ENCODE assay signal across 13 cellular contexts in the genomic region with DNA sequence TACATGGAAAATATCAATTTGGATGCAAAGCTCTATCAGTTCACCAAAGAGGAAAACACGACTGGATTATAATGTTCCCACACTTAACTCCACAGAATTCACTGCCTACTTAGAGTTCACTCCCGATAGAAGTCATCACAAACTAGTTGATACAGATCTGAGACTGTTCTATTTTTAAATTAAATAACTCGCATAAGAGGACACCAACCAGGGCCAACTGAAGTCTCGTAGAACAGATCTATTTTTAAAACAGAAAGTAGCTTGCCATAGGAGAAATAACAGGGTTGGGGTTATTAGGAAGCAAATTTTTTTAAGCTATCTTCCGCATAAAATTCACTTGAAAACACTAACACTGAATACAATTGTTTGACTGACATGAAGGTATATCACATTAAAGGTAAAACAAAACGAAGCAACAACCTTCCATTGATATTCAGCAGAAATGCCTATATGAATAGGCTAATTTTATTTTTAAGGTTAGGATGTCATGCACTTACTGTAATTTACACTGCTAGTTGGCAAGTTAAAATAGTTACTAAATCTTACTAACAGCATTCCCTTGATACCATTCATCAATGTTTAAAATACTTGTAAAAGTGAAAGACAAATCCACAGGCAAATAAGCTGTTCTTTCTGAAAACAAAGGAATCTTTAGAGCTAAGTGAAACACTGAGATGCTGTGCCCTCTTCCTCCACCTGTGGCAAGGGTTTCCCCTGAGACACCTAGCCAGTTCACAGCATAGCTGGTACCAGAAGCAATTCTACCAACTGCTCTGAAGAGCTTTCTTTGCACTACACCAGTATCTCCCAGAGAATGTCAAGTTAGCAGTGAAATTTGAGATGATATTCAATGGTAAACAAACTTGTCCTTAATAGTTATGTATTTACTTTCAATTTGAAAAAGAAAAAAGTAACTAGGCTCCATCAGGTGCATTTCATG.
A peak's percentile ranks its signal among the peaks of the same experiment; 100 is the strongest.
DNase-seq lines count a peak whose midpoint lies in the region; ATAC-seq, FAIRE-seq and TF ChIP-seq lines count a peak whose summit lies in the region.
"Had no signal": no experiment of that assay in that cellular context is flagged by ENCODE, and none has a peak within 500 bp of the region (broad histone marks: within the 10 kb centered on the region; RNA-seq: fewer than 3 reads in every experiment).

No MANE protein-coding gene starts in this region.

- TF ChIP-seq CTCF in K562 (IDR thresholded peaks at IDR 0.05 in 2 of 3, conservative IDR thresholded peaks at IDR 0.05 in 1 of 3; ENCODE audit: insufficient read depth in 2 of 3, low read depth in 1 of 3, low read length in 3 of 3) (no peak), BE2C (IDR thresholded peaks at IDR 0.05; ENCODE audit: low read depth, low read length) (no peak)

- ATAC-seq in K562: no peak

- no peaks in the 10 kb centered on the region; a peak in 2 of 22 replicates for H3K9me3 ChIP-seq in BLaER1 treated with 17β-estradiol and CSF1 and Interleukin-3, amounts not matched to agents 10 nM and 100 nM (replicated peaks in 1 of 11)
- H3K9me3 ChIP-seq in K562 (replicated peaks; ENCODE audit: control insufficient read depth, insufficient read depth, low read depth, low read length) (no peaks in the 10 kb centered on the region), muscle layer of duodenum (ENCODE audit: control insufficient read depth in 1 of 2, low read length in 2 of 2) (no peaks in the 10 kb centered on the region), BE2C (no peaks in the 10 kb centered on the region)
- H3K9me3 ChIP-seq: MG63 had no signal

- H3K27ac ChIP-seq in BLaER1 treated with 17β-estradiol and CSF1 and Interleukin-3, amounts not matched to agents 10 nM and 100 nM: no peak overlapping the region
- H3K27ac ChIP-seq in K562 (ENCODE audit: extremely low read depth, low read depth, low read length): no peak overlapping the region
- peak overlapping the region; percentile 65 for H3K27ac ChIP-seq in muscle layer of duodenum (ENCODE audit: low read length)

- H2AFZ ChIP-seq in K562 (ENCODE audit: low read depth, low read length): no peak overlapping the region

- peaks cover 0 to 10% (median 6%) of the 10 kb centered on the region in 11 experiments; a peak in 6 of 22 replicates for H3K27me3 ChIP-seq in BLaER1 treated with 17β-estradiol and CSF1 and Interleukin-3, amounts not matched to agents 10 nM and 100 nM
- peaks cover 0 to 7% of the 10 kb centered on the region in 2 experiments; a peak in 2 of 5 replicates for H3K27me3 ChIP-seq in K562 (ENCODE audit: control insufficient read depth in 2 of 2, insufficient read depth in 2 of 2, low read length in 2 of 2)
- no peaks in the 10 kb centered on the region for H3K27me3 ChIP-seq in muscle layer of duodenum (ENCODE audit: low read depth, low read length)
- no peaks in the 10 kb centered on the region for H3K27me3 ChIP-seq in BE2C
- H3K27me3 ChIP-seq: MG63 had no signal

- H4K20me1 ChIP-seq in BLaER1 treated with 17β-estradiol and CSF1 and Interleukin-3, amounts not matched to agents 10 nM and 100 nM: no peaks in the 10 kb centered on the region
- H4K20me1 ChIP-seq in K562 (replicated peaks; ENCODE audit: control insufficient read depth, insufficient read depth, low read length): no peaks in the 10 kb centered on the region

- peaks cover 0 to 9% (median 0%) of the 10 kb centered on the region in 10 experiments; a peak in 5 of 20 replicates for H3K4me1 ChIP-seq in BLaER1 treated with 17β-estradiol and CSF1 and Interleukin-3, amounts not matched to agents 10 nM and 100 nM
- no peaks in the 10 kb centered on the region for H3K4me1 ChIP-seq in K562 (replicated peaks in 1 of 2; ENCODE audit: control insufficient read depth in 2 of 2, insufficient read depth in 2 of 2, low read length in 2 of 2)
- peaks cover 9 to 13% of the 10 kb centered on the region in 2 donors for H3K4me1 ChIP-seq in muscle layer of duodenum (ENCODE audit: control insufficient read depth in 1 of 2, insufficient read depth in 2 of 2, low read length in 2 of 2)
- peaks cover 6% of the 10 kb centered on the region for H3K4me1 ChIP-seq in BE2C

- CTCF ChIA-PET in K562 (lab: Yijun Ruan, JAX; ENCODE audit: low intra/inter-chr PET ratio): no interaction called here

- FAIRE-seq in H54 (lab: Jason Lieb, UNC) (peak; percentile 53), K562 (lab: Jason Lieb, UNC) (peak; percentile 11)

- WGBS in K562 (ENCODE audit: insufficient coverage, low coverage, missing lambda C conversion rate): under 1% methylated on average over 6 of the region's 6 CpGs

- POLR2A ChIA-PET in K562 (lab: Yijun Ruan, JAX): interaction anchor here (0.7 kb wide), 1 partner anchor 11 kb away, joined by 3 read pairs; no protein-coding TSS in a partner anchor

- no peak overlapping the region for H3K9ac ChIP-seq in BLaER1 treated with 17β-estradiol and CSF1 and Interleukin-3, amounts not matched to agents 10 nM and 100 nM
- H3K9ac ChIP-seq in K562 (ENCODE audit: insufficient read depth in 1 of 2, low read depth in 2 of 2, low read length in 2 of 2): no peak overlapping the region

- intact Hi-C loops in K562 (cut with micrococcal nuclease): no loop called here

- in situ Hi-C loops in K562 (cut with MboI): no loop called here

- no peak for DNase-seq in H54 (ENCODE audit: insufficient read length, low spot score)
- DNase-seq in K562 (ENCODE audit: extremely low read depth in 1 of 4, low spot score in 3 of 4): no peak
- DNase-seq in GOT3 (lab: John Stamatoyannopoulos, UW): no peak
- no peak for DNase-seq in BE2C
- DNase-seq in NCI-H82 treated with DMSO at 0.1 percent for 48 hours (lab: John Stamatoyannopoulos, UW; ENCODE audit: unreplicated experiment): no peak
- no peak for DNase-seq in NCI-H1930 (lab: John Stamatoyannopoulos, UW)
- DNase-seq: activated CD4-positive, CD25-positive, alpha-beta regulatory T cell treated with anti-CD3 and anti-CD28 coated beads, Interleukin-2, amount 50 U/mL, for 72 hours; CD4-positive, CD25-positive, alpha-beta regulatory T cell; effector CD4-positive, alpha-beta T cell; foreskin fibroblast; MG63 had no signal

- TF ChIP-seq POLR2A in H54 (IDR thresholded peaks at IDR 0.05; ENCODE audit: low read depth, low read length) (no peak), K562 (conservative IDR thresholded peaks at IDR 0.05) (no peak)

- H3K36me3 ChIP-seq in BLaER1 treated with 17β-estradiol and CSF1 and Interleukin-3, amounts not matched to agents 10 nM and 100 nM: no peaks in the 10 kb centered on the region
- H3K36me3 ChIP-seq in K562 (ENCODE audit: control insufficient read depth, insufficient read depth, low read length) (no peaks in the 10 kb centered on the region), muscle layer of duodenum (ENCODE audit: control insufficient read depth in 1 of 2, insufficient read depth in 2 of 2, low read length in 2 of 2) (no peaks in the 10 kb centered on the region), BE2C (no peaks in the 10 kb centered on the region)
- H3K36me3 ChIP-seq: MG63 had no signal

- no peak for TF ChIP-seq RAD21 in K562 (CRISPR knock-in tag; conservative IDR thresholded peaks at IDR 0.05 in 1 of 2, IDR thresholded peaks at IDR 0.05 in 1 of 2)

- TF ChIP-seq EP300 in K562 (IDR thresholded peaks at IDR 0.05; ENCODE audit: low read length): no peak

- H3K4me3 ChIP-seq in BLaER1 treated with 17β-estradiol and CSF1 and Interleukin-3, amounts not matched to agents 10 nM and 100 nM: no peak overlapping the region
- H3K4me3 ChIP-seq in K562 (no peak overlapping the region), muscle layer of duodenum (ENCODE audit: low read depth in 1 of 2, low read length in 2 of 2) (peak overlapping the region; percentile 17 to 40), BE2C (ENCODE audit: low read depth, low read length) (no peak overlapping the region)
- H3K4me3 ChIP-seq: MG63 had no signal

- BruUV-seq in K562 (replicated peaks; lab: Mats Ljungman, UMichigan): no TSS peak

- H3K9me1 ChIP-seq in K562 (ENCODE audit: control insufficient read depth, insufficient read depth, low read length): no peaks in the 10 kb centered on the region

- H3K79me2 ChIP-seq in K562 (ENCODE audit: control insufficient read depth, insufficient read depth, low read length): no peaks in the 10 kb centered on the region

- H3K4me2 ChIP-seq in BLaER1 treated with 17β-estradiol and CSF1 and Interleukin-3, amounts not matched to agents 10 nM and 100 nM: peak overlapping the region in 6 of 11 experiments; percentile 3 to 36 (median 17); a peak in 10 of 22 replicates
- H3K4me2 ChIP-seq in K562 (ENCODE audit: insufficient read depth, low read length): no peak overlapping the region

TF ChIP-seq in K562, 482 proteins besides CTCF, POLR2A, EP300 and RAD21 (continues in another document):
- TF ChIP-seq, protein P1, sequence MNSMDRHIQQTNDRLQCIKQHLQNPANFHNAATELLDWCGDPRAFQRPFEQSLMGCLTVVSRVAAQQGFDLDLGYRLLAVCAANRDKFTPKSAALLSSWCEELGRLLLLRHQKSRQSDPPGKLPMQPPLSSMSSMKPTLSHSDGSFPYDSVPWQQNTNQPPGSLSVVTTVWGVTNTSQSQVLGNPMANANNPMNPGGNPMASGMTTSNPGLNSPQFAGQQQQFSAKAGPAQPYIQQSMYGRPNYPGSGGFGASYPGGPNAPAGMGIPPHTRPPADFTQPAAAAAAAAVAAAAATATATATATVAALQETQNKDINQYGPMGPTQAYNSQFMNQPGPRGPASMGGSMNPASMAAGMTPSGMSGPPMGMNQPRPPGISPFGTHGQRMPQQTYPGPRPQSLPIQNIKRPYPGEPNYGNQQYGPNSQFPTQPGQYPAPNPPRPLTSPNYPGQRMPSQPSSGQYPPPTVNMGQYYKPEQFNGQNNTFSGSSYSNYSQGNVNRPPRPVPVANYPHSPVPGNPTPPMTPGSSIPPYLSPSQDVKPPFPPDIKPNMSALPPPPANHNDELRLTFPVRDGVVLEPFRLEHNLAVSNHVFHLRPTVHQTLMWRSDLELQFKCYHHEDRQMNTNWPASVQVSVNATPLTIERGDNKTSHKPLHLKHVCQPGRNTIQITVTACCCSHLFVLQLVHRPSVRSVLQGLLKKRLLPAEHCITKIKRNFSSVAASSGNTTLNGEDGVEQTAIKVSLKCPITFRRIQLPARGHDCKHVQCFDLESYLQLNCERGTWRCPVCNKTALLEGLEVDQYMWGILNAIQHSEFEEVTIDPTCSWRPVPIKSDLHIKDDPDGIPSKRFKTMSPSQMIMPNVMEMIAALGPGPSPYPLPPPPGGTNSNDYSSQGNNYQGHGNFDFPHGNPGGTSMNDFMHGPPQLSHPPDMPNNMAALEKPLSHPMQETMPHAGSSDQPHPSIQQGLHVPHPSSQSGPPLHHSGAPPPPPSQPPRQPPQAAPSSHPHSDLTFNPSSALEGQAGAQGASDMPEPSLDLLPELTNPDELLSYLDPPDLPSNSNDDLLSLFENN (IDR thresholded peaks at IDR 0.05; ENCODE audit: low read depth in 2 of 2, low read length in 2 of 2): no peak
- no peak for TF ChIP-seq HNRNPH1 (optimal IDR thresholded peaks at IDR 0.05; ENCODE audit: low read depth, low read length)
- TF ChIP-seq FOXK1 (CRISPR knock-in tag; IDR thresholded peaks at IDR 0.05; ENCODE audit: borderline replicate concordance): no peak
- TF ChIP-seq RFX5 (IDR thresholded peaks at IDR 0.05; ENCODE audit: low read depth, low read length): no peak
- TF ChIP-seq RBM22 (IDR thresholded peaks at IDR 0.05; ENCODE audit: low read depth, low read length, poor library complexity, severe bottlenecking): no peak

Comparison
In these comparisons a context has a peak if more than half of its experiments do, and no peak if none do; other contexts are left out.
1. H3K4me3 ChIP-seq: peak in muscle layer of duodenum (2 of 2); none in BLaER1 treated with 17β-estradiol and CSF1 and Interleukin-3, amounts not matched to agents 10 nM and 100 nM (0 of 10), K562 (single experiment) and BE2C (single experiment).